20 cellular contexts compared by ENCODE assay signal in genomic region chr17:38617074-38617860, GRCh38.
DNase-seq lines count a peak whose midpoint lies in the region; ATAC-seq and TF ChIP-seq lines count a peak whose summit lies in the region.
"Had no signal": no experiment of that assay in that cellular context is flagged by ENCODE, and none has a peak within 500 bp of the region (broad histone marks: within the 10 kb centered on the region; RNA-seq: fewer than 3 reads in every experiment).

No MANE protein-coding gene starts in this region.

- H3K4me3 ChIP-seq in brain microvascular endothelial cell (ENCODE audit: low read depth, low read length): no peak overlapping the region
- H3K4me3 ChIP-seq: body of pancreas, dorsolateral prefrontal cortex, esophagus muscularis mucosa, testis had no signal

- in situ Hi-C loops in brain microvascular endothelial cell (cut with HindIII; ENCODE audit: low pct_ligation_motif_present, low sequenced_read_pairs): no loop called here

- no peak overlapping the region for H3K27ac ChIP-seq in brain microvascular endothelial cell
- H3K27ac ChIP-seq: body of pancreas, esophagus muscularis mucosa, testis had no signal

- DNase-seq in AG20443 (ENCODE audit: low spot score) (peak; percentile 8), DMS153 treated with DMSO at 0.1 percent for 48 hours (lab: John Stamatoyannopoulos, UW; ENCODE audit: unreplicated experiment) (peak; percentile 14), NCI-H2196 treated with DMSO at 0.1 percent for 48 hours (lab: John Stamatoyannopoulos, UW; ENCODE audit: unreplicated experiment) (peak; percentile 18), islet precursor cell (peak; percentile 67), NAMALWA (ENCODE audit: low spot score) (no peak), middle frontal gyrus (ENCODE audit: extremely low spot score, low spot score) (no peak), brain microvascular endothelial cell (no peak)
- DNase-seq: activated CD4-positive, alpha-beta T cell treated with anti-CD3 and anti-CD28 coated beads, Interleukin-2, amount 50 U/mL, for 1 hour; activated T-cell treated with anti-CD3 and anti-CD28 coated beads for 4 hours; body of pancreas; HFFc6; NCI-H748 treated with DMSO at 0.1 percent for 48 hours; occipital lobe; stimulated activated CD4-positive, alpha-beta T cell treated with anti-CD3 and anti-CD28 coated beads, Interleukin-4, amount 100 ng/mL, for 24 hours; stimulated activated CD8-positive, alpha-beta memory T cell treated with anti-CD3 and anti-CD28 coated beads, Interleukin-4, amount 100 ng/mL, for 48 hours; testis had no signal

- no peaks in the 10 kb centered on the region for H3K36me3 ChIP-seq in brain microvascular endothelial cell (replicated peaks)
- H3K36me3 ChIP-seq: esophagus muscularis mucosa had no signal

- ATAC-seq in GM21576 (IDR thresholded peaks at IDR 0.05; ENCODE audit: unreplicated experiment): no peak
- ATAC-seq: activated naive CD4-positive, alpha-beta T cell treated with anti-CD3 and anti-CD28 coated beads, Interleukin-2, amount 50 U/mL, for 72 hours; body of pancreas had no signal

- TF ChIP-seq CTCF in brain microvascular endothelial cell (IDR thresholded peaks at IDR 0.05; ENCODE audit: low read depth, low read length, missing control alignments): no peak

- peaks cover 15% of the 10 kb centered on the region for H3K27me3 ChIP-seq in brain microvascular endothelial cell (replicated peaks)
- H3K27me3 ChIP-seq: body of pancreas, dorsolateral prefrontal cortex, testis had no signal

Comparison
In these comparisons a context has a peak if more than half of its experiments do, and no peak if none do; other contexts are left out.
1. DNase-seq: peak in AG20443 (single experiment), DMS153 treated with DMSO at 0.1 percent for 48 hours (single experiment), NCI-H2196 treated with DMSO at 0.1 percent for 48 hours (single experiment) and islet precursor cell (single experiment); none in NAMALWA (single experiment), middle frontal gyrus (single experiment) and brain microvascular endothelial cell (single experiment).